Comparison of ENCODE assay signal across 18 cellular contexts in genomic region chr1:245996806-245997205, GRCh38.
DNase-seq lines count a peak whose midpoint lies in the region; ATAC-seq lines count a peak whose summit lies in the region.
"Had no signal": no experiment of that assay in that cellular context is flagged by ENCODE, and none has a peak within 500 bp of the region (broad histone marks: within the 10 kb centered on the region; RNA-seq: fewer than 3 reads in every experiment).

No MANE protein-coding gene starts in this region.

- no peaks in the 10 kb centered on the region for H3K36me3 Mint-ChIP-seq in activated naive CD4-positive, alpha-beta T cell treated with anti-CD3 and anti-CD28 coated beads for 36 hours (ENCODE audit: low read depth)

- CTCF ChIA-PET in activated naive CD4-positive, alpha-beta T cell treated with anti-CD3 and anti-CD28 coated beads for 36 hours (lab: Charles Lee): no interaction called here

- intact Hi-C loops in activated naive CD4-positive, alpha-beta T cell treated with anti-CD3 and anti-CD28 coated beads for 36 hours (cut with micrococcal nuclease): no loop called here

- H3K9me3 Mint-ChIP-seq in activated naive CD4-positive, alpha-beta T cell treated with anti-CD3 and anti-CD28 coated beads for 36 hours: no peaks in the 10 kb centered on the region

- no peaks in the 10 kb centered on the region for H3K4me1 Mint-ChIP-seq in activated naive CD4-positive, alpha-beta T cell treated with anti-CD3 and anti-CD28 coated beads for 36 hours (ENCODE audit: low read depth)

- ATAC-seq in GM18868 (IDR thresholded peaks at IDR 0.05; ENCODE audit: unreplicated experiment): no peak

- DNase-seq in NCI-H510A treated with DMSO at 0.1 percent for 48 hours (lab: John Stamatoyannopoulos, UW) (peak; percentile 15), NCI-H510A (lab: John Stamatoyannopoulos, UW) (no peak), NCI-H69 (lab: John Stamatoyannopoulos, UW) (peak; percentile 49), kidney tubule cell (ENCODE audit: low spot score) (peak; percentile 65), A172 (ENCODE audit: low spot score) (no peak)
- DNase-seq in activated naive CD4-positive, alpha-beta T cell treated with anti-CD3 and anti-CD28 coated beads for 36 hours: no peak
- DNase-seq in activated CD4-positive, alpha-beta T cell treated with anti-CD3 and anti-CD28 coated beads, Interleukin-2, amount 50 U/mL, for 4 hours: no peak
- DNase-seq: ACHN, BE2C, DND-41, HCEC 1CT, MM.1S, NCI-H1048, NCI-H2171 treated with DMSO at 0.1 percent for 48 hours, NCI-H524 treated with DMSO at 0.1 percent for 48 hours, OCI-M1, Peyer's patch had no signal

- no peaks in the 10 kb centered on the region for H3K27me3 Mint-ChIP-seq in activated naive CD4-positive, alpha-beta T cell treated with anti-CD3 and anti-CD28 coated beads for 36 hours (ENCODE audit: low read depth)

- no peak overlapping the region for H3K27ac Mint-ChIP-seq in activated naive CD4-positive, alpha-beta T cell treated with anti-CD3 and anti-CD28 coated beads for 36 hours

- no peak overlapping the region for H3K4me3 Mint-ChIP-seq in activated naive CD4-positive, alpha-beta T cell treated with anti-CD3 and anti-CD28 coated beads for 36 hours

Comparison
In these comparisons a context has a peak if more than half of its experiments do, and no peak if none do; other contexts are left out.
1. DNase-seq: peak in NCI-H510A treated with DMSO at 0.1 percent for 48 hours (single experiment), NCI-H69 (single experiment) and kidney tubule cell (single experiment); none in NCI-H510A (single experiment), activated naive CD4-positive, alpha-beta T cell treated with anti-CD3 and anti-CD28 coated beads for 36 hours (single experiment), activated CD4-positive, alpha-beta T cell treated with anti-CD3 and anti-CD28 coated beads, Interleukin-2, amount 50 U/mL, for 4 hours (0 of 2) and A172 (single experiment).